In the genomic region with DNA sequence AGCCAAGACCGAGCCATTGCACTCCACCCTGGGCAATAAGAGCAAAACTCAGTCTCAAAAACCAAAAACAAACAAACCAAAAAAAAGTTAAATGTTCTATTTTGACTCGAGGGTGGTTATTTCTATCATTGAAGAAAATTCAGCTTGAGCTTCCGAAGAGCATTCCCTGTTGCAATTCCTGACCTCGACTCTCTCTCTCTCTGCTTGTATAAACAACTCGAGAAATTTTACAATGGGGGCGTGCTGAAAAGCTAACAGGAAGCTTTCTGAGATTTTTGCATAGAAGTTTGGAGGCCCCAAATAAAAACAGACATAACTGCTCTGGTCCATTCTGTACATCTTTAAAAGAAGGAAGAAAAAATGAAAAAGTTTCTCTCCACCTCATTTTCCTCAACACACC, we compare ENCODE assay signal across 5 cellular contexts. TPM values are rescaled to one million over a fixed set of nuclear protein-coding genes. Genes with fewer than 3 reads are reported as not detected.
"Had no signal": no experiment of that assay in that cellular context is flagged by ENCODE, and none has a peak within 500 bp of the region (broad histone marks: within the 10 kb centered on the region; RNA-seq: fewer than 3 reads in every experiment).

No MANE protein-coding gene starts in this region.

RNA-seq across cellular contexts. Expression of a gene that starts 3.6 kb away (rescaled TPM):
- total RNA-seq: mononuclear cell, natural killer cell, osteoblast, sciatic nerve, urinary bladder had no signal
